ENCODE assay signal across 18 cellular contexts in the genomic region with DNA sequence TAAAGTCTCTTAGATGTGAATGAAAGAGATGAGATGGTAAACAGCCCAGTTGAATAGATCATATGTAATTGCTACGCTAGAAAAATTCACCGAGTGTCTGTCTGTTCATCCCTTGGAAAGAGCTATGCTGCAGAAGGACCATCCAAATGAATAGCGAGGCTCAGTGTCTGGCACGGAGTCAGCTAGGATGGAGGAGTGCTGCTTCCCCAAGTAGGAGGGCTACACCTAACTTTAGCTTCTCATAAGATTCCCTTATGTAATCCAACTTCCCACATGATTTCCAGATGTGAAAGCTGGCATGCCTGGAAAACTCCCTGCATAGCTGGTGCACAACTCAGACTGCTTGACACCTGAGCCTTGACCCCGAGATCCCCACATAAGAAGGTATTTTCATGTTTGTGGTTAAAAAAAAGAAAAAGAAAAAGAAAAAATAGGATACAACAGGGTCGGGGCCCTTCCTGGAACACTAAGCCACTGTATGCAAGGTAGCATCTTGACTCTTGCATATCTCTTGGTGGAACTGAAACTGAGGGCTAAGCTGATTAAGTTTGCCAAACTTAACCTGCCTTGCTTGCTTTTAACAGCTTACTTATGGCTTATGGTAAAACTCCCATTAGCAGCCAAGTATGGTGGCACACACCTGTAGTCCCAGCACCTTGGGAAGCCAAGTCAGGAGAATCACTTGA.
DNase-seq lines count a peak whose midpoint lies in the region; ATAC-seq and TF ChIP-seq lines count a peak whose summit lies in the region.
"Had no signal": no experiment of that assay in that cellular context is flagged by ENCODE, and none has a peak within 500 bp of the region (broad histone marks: within the 10 kb centered on the region; RNA-seq: fewer than 3 reads in every experiment).

No MANE protein-coding gene starts in this region.

- TF ChIP-seq POLR2A in uterus (IDR thresholded peaks at IDR 0.05), result no peak

- in situ Hi-C loops in astrocyte of the spinal cord (cut with HindIII; ENCODE audit: low sequenced_read_pairs), result no loop called here

- no peaks in the 10 kb centered on the region for H3K36me3 ChIP-seq in uterus
- H3K36me3 ChIP-seq: right lobe of liver had no signal

- H3K4me3 ChIP-seq in astrocyte of the spinal cord (ENCODE audit: low read depth, low read length) (no peak overlapping the region), uterus (no peak overlapping the region)
- H3K4me3 ChIP-seq: body of pancreas, lung, right lobe of liver had no signal

- intact Hi-C loops in uterus (cut with DNase I; ENCODE audit: low total_unique reads), result no loop called here

- DNase-seq in astrocyte of the spinal cord (ENCODE audit: low read depth, low spot score), result peak; percentile 6
- DNase-seq in uterus, result peak; percentile 46 to 47
- no peak for DNase-seq in NCI-H69 (lab: John Stamatoyannopoulos, UW)
- DNase-seq in NCI-H345 (lab: John Stamatoyannopoulos, UW), result no peak
- DNase-seq in activated CD4-positive, alpha-beta T cell treated with anti-CD3 and anti-CD28 coated beads for 4 hours, result no peak
- DNase-seq: activated B cell treated with CpG ODN at 0.5 μM for 24 hours; activated CD8-positive, alpha-beta memory T cell treated with anti-CD3 and anti-CD28 coated beads for 24 hours; body of pancreas; kidney; NCI-H1417 treated with DMSO at 0.1 percent for 48 hours; NCI-H774; right lobe of liver had no signal

- no peaks in the 10 kb centered on the region for H3K27me3 ChIP-seq in uterus
- H3K27me3 ChIP-seq: body of pancreas, right lobe of liver had no signal

- H3K4me1 ChIP-seq in uterus, result no peaks in the 10 kb centered on the region
- H3K4me1 ChIP-seq: body of pancreas, right lobe of liver had no signal

- H3K9me3 ChIP-seq in uterus, result no peaks in the 10 kb centered on the region
- H3K9me3 ChIP-seq: body of pancreas, right lobe of liver had no signal

- ATAC-seq in GM21367 (IDR thresholded peaks at IDR 0.05; ENCODE audit: unreplicated experiment), result peak; percentile 58
- peak; percentile 44 for ATAC-seq in HG03159 (IDR thresholded peaks at IDR 0.05; ENCODE audit: unreplicated experiment)
- ATAC-seq: activated naive CD4-positive, alpha-beta T cell treated with anti-CD3 and anti-CD28 coated beads, Interleukin-2, amount 50 U/mL, for 72 hours; body of pancreas; Panc1; right lobe of liver; stimulated activated memory B cell treated with anti-CD40 and anti-IgM and Interleukin-4, amounts not matched to agents 10 μg/mL and 1 μg/mL and 100 μg/mL, for 72 hours had no signal

- H3K27ac ChIP-seq in uterus, result no peak overlapping the region
- H3K27ac ChIP-seq: body of pancreas, right lobe of liver had no signal

- TF ChIP-seq CTCF in astrocyte of the spinal cord (IDR thresholded peaks at IDR 0.05; ENCODE audit: low read depth, low read length) (no peak), uterus (IDR thresholded peaks at IDR 0.05) (no peak)

Comparison
In these comparisons a context has a peak if more than half of its experiments do, and no peak if none do; other contexts are left out.
1. DNase-seq: peak in astrocyte of the spinal cord (single experiment) and uterus (2 of 2); none in NCI-H69 (single experiment), NCI-H345 (single experiment) and activated CD4-positive, alpha-beta T cell treated with anti-CD3 and anti-CD28 coated beads for 4 hours (0 of 2).